In genomic region chr15:74179101-74179841, GRCh38 we compare ENCODE assay signal across 10 cellular contexts. TPM values are rescaled to one million over a fixed set of nuclear protein-coding genes. Genes with fewer than 3 reads are reported as not detected.
DNase-seq lines count a peak whose midpoint lies in the region; ATAC-seq, FAIRE-seq and TF ChIP-seq lines count a peak whose summit lies in the region.
"Had no signal": no experiment of that assay in that cellular context is flagged by ENCODE, and none has a peak within 500 bp of the region (broad histone marks: within the 10 kb centered on the region; RNA-seq: fewer than 3 reads in every experiment).

No MANE protein-coding gene starts in this region.

- no peak for TF ChIP-seq POLR2A in body of pancreas (IDR thresholded peaks at IDR 0.05)
- TF ChIP-seq POLR2A in suprapubic skin (IDR thresholded peaks at IDR 0.05): no peak

- H3K27me3 ChIP-seq in body of pancreas: no peaks in the 10 kb centered on the region
- H3K27me3 ChIP-seq in suprapubic skin: peaks cover 2% of the 10 kb centered on the region

- no peaks in the 10 kb centered on the region for H3K9me3 Mint-ChIP-seq in HFFc6
- H3K9me3 Mint-ChIP-seq in activated T-cell treated with anti-CD3 and anti-CD28 coated beads, Interleukin-2, amount 50 U/mL, for 24 hours: no peaks in the 10 kb centered on the region

- no peak for TF ChIP-seq CTCF in HFFc6 (IDR thresholded peaks at IDR 0.05)
- TF ChIP-seq CTCF in body of pancreas (IDR thresholded peaks at IDR 0.05): no peak
- no peak for TF ChIP-seq CTCF in kidney (IDR thresholded peaks at IDR 0.05; ENCODE audit: borderline replicate concordance, extremely low read depth, insufficient read depth)
- TF ChIP-seq CTCF in suprapubic skin (IDR thresholded peaks at IDR 0.05): no peak

- H3K4me3 Mint-ChIP-seq in HFFc6: peak overlapping the region; percentile 54
- H3K4me3 Mint-ChIP-seq in activated T-cell treated with anti-CD3 and anti-CD28 coated beads, Interleukin-2, amount 50 U/mL, for 24 hours: no peak overlapping the region

- H3K36me3 Mint-ChIP-seq in HFFc6 (ENCODE audit: low read depth): no peaks in the 10 kb centered on the region; the same call in 1 of the 2 replicates
- H3K36me3 Mint-ChIP-seq in activated T-cell treated with anti-CD3 and anti-CD28 coated beads, Interleukin-2, amount 50 U/mL, for 24 hours (ENCODE audit: low read depth): no peaks in the 10 kb centered on the region

- H3K9ac ChIP-seq in kidney (ENCODE audit: low read length in 2 of 2): no peak overlapping the region

- H3K4me1 ChIP-seq in body of pancreas (peaks cover 6% of the 10 kb centered on the region), kidney (ENCODE audit: control insufficient read depth in 1 of 2, insufficient read depth in 1 of 2, low read depth in 1 of 2, low read length in 2 of 2) (peaks cover 3 to 30% of the 10 kb centered on the region in 2 donors), suprapubic skin (peaks cover 62% of the 10 kb centered on the region)

- no peaks in the 10 kb centered on the region; the same call in 1 of the 2 replicates for H3K27me3 Mint-ChIP-seq in HFFc6 (ENCODE audit: insufficient read depth)
- H3K27me3 Mint-ChIP-seq in activated T-cell treated with anti-CD3 and anti-CD28 coated beads, Interleukin-2, amount 50 U/mL, for 24 hours: no peaks in the 10 kb centered on the region

- H3K4me3 ChIP-seq in body of pancreas (no peak overlapping the region), kidney (ENCODE audit: low read length in 2 of 2) (no peak overlapping the region), suprapubic skin (no peak overlapping the region)

- ATAC-seq in body of pancreas: peak; percentile 53
- no peak for ATAC-seq in HG03469 (IDR thresholded peaks at IDR 0.05; ENCODE audit: unreplicated experiment)

- no peak for FAIRE-seq in kidney (lab: Jason Lieb, UNC)
- FAIRE-seq: GM18507 had no signal

- DNase-seq in HFFc6: peak; percentile 95
- DNase-seq in body of pancreas: peak; percentile 27 to 59 (median 47)
- DNase-seq in kidney: peak; percentile 97
- DNase-seq in suprapubic skin (ENCODE audit: low spot score in 2 of 2): peak; percentile 65 to 86
- no peak for DNase-seq in NCI-H510A (lab: John Stamatoyannopoulos, UW)
- no peak for DNase-seq in effector CD4-positive, alpha-beta T cell
- no peak for DNase-seq in activated T-cell treated with anti-CD3 and anti-CD28 coated beads, Interleukin-2, amount 50 U/mL, for 24 hours

- WGBS in body of pancreas, 2 donors: 45 to 54% methylated on average over 13 of the region's 13 CpGs
- 35% methylated on average over 9 of the region's 13 CpGs for WGBS in suprapubic skin

- no peaks in the 10 kb centered on the region for H3K36me3 ChIP-seq in body of pancreas (replicated peaks in 1 of 2; ENCODE audit: insufficient read depth in 1 of 2, low read depth in 2 of 2)
- H3K36me3 ChIP-seq in kidney (ENCODE audit: control insufficient read depth in 1 of 2, insufficient read depth in 2 of 2, low read length in 2 of 2): no peaks in the 10 kb centered on the region
- no peaks in the 10 kb centered on the region for H3K36me3 ChIP-seq in suprapubic skin

- no peaks in the 10 kb centered on the region for H3K9me3 ChIP-seq in body of pancreas
- no peaks in the 10 kb centered on the region for H3K9me3 ChIP-seq in kidney (ENCODE audit: control insufficient read depth in 1 of 2, low read length in 2 of 2)
- no peaks in the 10 kb centered on the region for H3K9me3 ChIP-seq in suprapubic skin

- TF ChIP-seq EP300 in suprapubic skin (IDR thresholded peaks at IDR 0.05): no peak

- peak overlapping the region; percentile 91 for H3K27ac Mint-ChIP-seq in HFFc6
- no peak overlapping the region for H3K27ac Mint-ChIP-seq in activated T-cell treated with anti-CD3 and anti-CD28 coated beads, Interleukin-2, amount 50 U/mL, for 24 hours

- H3K4me1 Mint-ChIP-seq in HFFc6 (ENCODE audit: low read depth): peaks cover 58% of the 10 kb centered on the region
- H3K4me1 Mint-ChIP-seq in activated T-cell treated with anti-CD3 and anti-CD28 coated beads, Interleukin-2, amount 50 U/mL, for 24 hours (ENCODE audit: low read depth): no peaks in the 10 kb centered on the region

- intact Hi-C loops in body of pancreas (cut with DNase I): no loop called here
- intact Hi-C loops in kidney (cut with DNase I): no loop called here

- H3K27ac ChIP-seq in body of pancreas (peak overlapping the region in 2 of 4 donors; percentile 7 to 50), kidney (ENCODE audit: low read depth in 2 of 2, low read length in 2 of 2) (peak overlapping the region; percentile 45 to 60), suprapubic skin (peak overlapping the region; percentile 46)
- H3K27ac ChIP-seq: VCaP had no signal

RNA-seq across cellular contexts. Expression of gene ISLR, which starts 5.8 kb away (rescaled TPM):
- 1 to 10 TPM; 1.7 to 6.3 (median 1.9) TPM for total RNA-seq in HFFc6 (2021; fragmentation: NEBNext Ultra II Directional; extraction: Animal tissue kit (Norgen Biotek cat#: 25700))
- total RNA-seq in body of pancreas: 10 to 100 TPM; 10.5 to 15.8 TPM
- total RNA-seq in kidney: 30.2 TPM
- polyA plus RNA-seq in kidney (ENCODE audit: insufficient read depth, low read depth, low replicate concordance): 18.8 TPM
- total RNA-seq in suprapubic skin: 10 to 100 TPM; 11.5 to 41.1 (median 18.1) TPM

RNA-seq across cellular contexts. Expression of gene STRA6, which starts 23.3 kb away (rescaled TPM):
- 1 to 10 TPM; 2.2 to 3.2 (median 2.6) TPM for total RNA-seq in HFFc6 (2021; fragmentation: NEBNext Ultra II Directional; extraction: Animal tissue kit (Norgen Biotek cat#: 25700))
- total RNA-seq in body of pancreas (not detected), kidney (2.0 TPM), suprapubic skin (under 1 TPM in 2 of 4 donors, not detected in 2; 0.26 to 0.39 TPM)
- 31.9 TPM for polyA plus RNA-seq in kidney (ENCODE audit: insufficient read depth, low read depth, low replicate concordance)

RNA-seq across cellular contexts. Expression of gene ISLR2, which starts 48.9 kb away (rescaled TPM):
- under 1 TPM in 1 of 6 experiments, not detected in 5; 0.07 TPM for total RNA-seq in HFFc6 (2021; fragmentation: NEBNext Ultra II Directional; extraction: Animal tissue kit (Norgen Biotek cat#: 25700))
- total RNA-seq in body of pancreas (not detected), kidney (1.1 TPM), suprapubic skin (1 to 10 TPM in 2 of 4 donors, under 1 TPM in 1, not detected in 1; 0.57 to 1.9 (median 1.1) TPM)
- polyA plus RNA-seq in kidney (ENCODE audit: insufficient read depth, low read depth, low replicate concordance): 0.13 TPM

RNA-seq across cellular contexts. Expression of gene CCDC33, which starts 56.9 kb away (rescaled TPM):
- total RNA-seq in HFFc6 (2021; fragmentation: NEBNext Ultra II Directional; extraction: Animal tissue kit (Norgen Biotek cat#: 25700)): under 1 TPM in 1 of 6 experiments, not detected in 5; 0.30 TPM
- not detected for total RNA-seq in body of pancreas
- 0.63 TPM for total RNA-seq in kidney
- not detected for polyA plus RNA-seq in kidney (ENCODE audit: insufficient read depth, low read depth, low replicate concordance)
- under 1 TPM in 1 of 4 donors, not detected in 3; 0.60 TPM for total RNA-seq in suprapubic skin

Comparison
In these comparisons a context has a peak if more than half of its experiments do, and no peak if none do; other contexts are left out.
1. DNase-seq: peak in HFFc6 (single experiment), body of pancreas (4 of 4), kidney (single experiment) and suprapubic skin (2 of 2); none in NCI-H510A (single experiment), effector CD4-positive, alpha-beta T cell (single experiment) and activated T-cell treated with anti-CD3 and anti-CD28 coated beads, Interleukin-2, amount 50 U/mL, for 24 hours (single experiment).